In genomic region chr1:246577720-246578106, GRCh38 we compare ENCODE assay signal across 10 cellular contexts. TPM values are rescaled to one million over a fixed set of nuclear protein-coding genes. Genes with fewer than 3 reads are reported as not detected.
A peak's percentile ranks its signal among the peaks of the same experiment; 100 is the strongest.
DNase-seq lines count a peak whose midpoint lies in the region; ATAC-seq and TF ChIP-seq lines count a peak whose summit lies in the region.
"Had no signal": no experiment of that assay in that cellular context is flagged by ENCODE, and none has a peak within 500 bp of the region (broad histone marks: within the 10 kb centered on the region; RNA-seq: fewer than 3 reads in every experiment).

No MANE protein-coding gene starts in this region.

- H3K27ac Mint-ChIP-seq in CD8-positive, alpha-beta memory T cell, result peak overlapping the region in 7 of 8 donors; percentile 13 to 82 (median 46)
- peak overlapping the region; percentile 82 for H3K27ac Mint-ChIP-seq in activated naive CD8-positive, alpha-beta T cell treated with anti-CD3 and anti-CD28 coated beads for 36 hours
- H3K27ac Mint-ChIP-seq in natural killer cell, result peak overlapping the region; percentile 22 to 60

- H3K4me1 ChIP-seq in CD8-positive, alpha-beta memory T cell (ENCODE audit: insufficient read depth, low read length), result peaks cover 62% of the 10 kb centered on the region
- peaks cover 31% of the 10 kb centered on the region for H3K4me1 ChIP-seq in A673 (ENCODE audit: insufficient read depth, low read length, poor library complexity, severe bottlenecking)

- no peaks in the 10 kb centered on the region for H3K27me3 ChIP-seq in CD8-positive, alpha-beta memory T cell (ENCODE audit: insufficient read depth, low read length, poor library complexity, severe bottlenecking)
- H3K27me3 ChIP-seq in A673 (replicated peaks; ENCODE audit: insufficient read depth, low read depth, low read length, poor library complexity), result no peaks in the 10 kb centered on the region
- H3K27me3 ChIP-seq: neutrophil, Peyer's patch had no signal

- TF ChIP-seq CTCF in natural killer cell (IDR thresholded peaks at IDR 0.05), result no peak
- no peak for TF ChIP-seq CTCF in A673 (conservative IDR thresholded peaks at IDR 0.05; ENCODE audit: low read depth, low read length)

- BruUV-seq in A673 (replicated peaks; lab: Mats Ljungman, UMichigan), result no TSS peak

- H3K9me3 ChIP-seq in CD8-positive, alpha-beta memory T cell (ENCODE audit: low read length), result no peaks in the 10 kb centered on the region
- H3K9me3 ChIP-seq in A673 (ENCODE audit: low read depth, low read length, poor library complexity, severe bottlenecking), result no peaks in the 10 kb centered on the region
- H3K9me3 ChIP-seq: neutrophil, Peyer's patch had no signal

- H3K27ac ChIP-seq in CD8-positive, alpha-beta memory T cell (ENCODE audit: low read depth, low read length), result peak overlapping the region; percentile 72
- no peak overlapping the region for H3K27ac ChIP-seq in A673 (ENCODE audit: low read depth, low read length, poor library complexity, severe bottlenecking)
- H3K27ac ChIP-seq: neutrophil had no signal

- no peaks in the 10 kb centered on the region for H3K27me3 Mint-ChIP-seq in CD8-positive, alpha-beta memory T cell
- H3K27me3 Mint-ChIP-seq in activated naive CD8-positive, alpha-beta T cell treated with anti-CD3 and anti-CD28 coated beads for 36 hours, result no peaks in the 10 kb centered on the region
- no peaks in the 10 kb centered on the region for H3K27me3 Mint-ChIP-seq in natural killer cell (ENCODE audit: low read depth in 2 of 2)

- POLR2A ChIA-PET in CD8-positive, alpha-beta memory T cell (lab: Charles Lee), result no interaction called here
- POLR2A ChIA-PET in A673 (lab: Charles Lee; ENCODE audit: low non-redundant PET), result no interaction called here

- no peak for DNase-seq in CD8-positive, alpha-beta memory T cell
- peak; percentile 89 for DNase-seq in KG1 (lab: John Stamatoyannopoulos, UW)
- DNase-seq in activated naive CD8-positive, alpha-beta T cell treated with anti-CD3 and anti-CD28 coated beads for 36 hours, result no peak
- DNase-seq in natural killer cell, result no peak
- no peak for DNase-seq in A172 (ENCODE audit: low spot score)
- no peak for DNase-seq in NCI-H510A treated with DMSO at 0.1 percent for 48 hours (lab: John Stamatoyannopoulos, UW)
- DNase-seq in A673 (ENCODE audit: low spot score), result no peak
- DNase-seq: Peyer's patch had no signal

- intact Hi-C loops in natural killer cell (cut with micrococcal nuclease), result no loop called here
- intact Hi-C loops in A673 (cut with micrococcal nuclease; ENCODE audit: unreplicated experiment), result no loop called here

- peak overlapping the region; percentile 7 for H3K4me3 ChIP-seq in CD8-positive, alpha-beta memory T cell (ENCODE audit: low read length)
- H3K4me3 ChIP-seq in A673 (ENCODE audit: low read depth, low read length, poor library complexity, severe bottlenecking), result no peak overlapping the region
- H3K4me3 ChIP-seq: Peyer's patch had no signal

- H3K4me3 Mint-ChIP-seq in CD8-positive, alpha-beta memory T cell, result peak overlapping the region in 4 of 7 donors; percentile 3 to 66 (median 33)
- H3K4me3 Mint-ChIP-seq in activated naive CD8-positive, alpha-beta T cell treated with anti-CD3 and anti-CD28 coated beads for 36 hours, result peak overlapping the region; percentile 11
- H3K4me3 Mint-ChIP-seq in natural killer cell, result no peak overlapping the region

- ATAC-seq in natural killer cell (no peak), GM21737 (IDR thresholded peaks at IDR 0.05; ENCODE audit: unreplicated experiment) (no peak)

- peaks cover 7% of the 10 kb centered on the region for H3K36me3 ChIP-seq in CD8-positive, alpha-beta memory T cell (ENCODE audit: insufficient read depth, low read length)
- H3K36me3 ChIP-seq in A673 (ENCODE audit: insufficient read depth, low read length, poor library complexity, severe bottlenecking), result no peaks in the 10 kb centered on the region
- H3K36me3 ChIP-seq: neutrophil, Peyer's patch had no signal

- H3K9me3 Mint-ChIP-seq in CD8-positive, alpha-beta memory T cell, result no peaks in the 10 kb centered on the region
- H3K9me3 Mint-ChIP-seq in activated naive CD8-positive, alpha-beta T cell treated with anti-CD3 and anti-CD28 coated beads for 36 hours, result no peaks in the 10 kb centered on the region
- no peaks in the 10 kb centered on the region for H3K9me3 Mint-ChIP-seq in natural killer cell

- H3K36me3 Mint-ChIP-seq in CD8-positive, alpha-beta memory T cell, result peaks cover 5 to 38% (median 12%) of the 10 kb centered on the region in 3 donors
- peaks cover 23% of the 10 kb centered on the region for H3K36me3 Mint-ChIP-seq in activated naive CD8-positive, alpha-beta T cell treated with anti-CD3 and anti-CD28 coated beads for 36 hours
- H3K36me3 Mint-ChIP-seq in natural killer cell, result no peaks in the 10 kb centered on the region

- H3K4me1 Mint-ChIP-seq in CD8-positive, alpha-beta memory T cell, result peaks cover 58 to 84% (median 76%) of the 10 kb centered on the region in 3 donors
- H3K4me1 Mint-ChIP-seq in activated naive CD8-positive, alpha-beta T cell treated with anti-CD3 and anti-CD28 coated beads for 36 hours, result peaks cover 56% of the 10 kb centered on the region
- peaks cover 38 to 46% of the 10 kb centered on the region in 2 donors for H3K4me1 Mint-ChIP-seq in natural killer cell

- CTCF ChIA-PET in CD8-positive, alpha-beta memory T cell (lab: Charles Lee), result no interaction called here
- CTCF ChIA-PET in A673 (lab: Charles Lee), result no interaction called here

RNA-seq across cellular contexts. Expression of gene CNST, which starts 11.5 kb away (rescaled TPM):
- 10 to 100 TPM; 29.6 to 31.3 TPM for total RNA-seq in CD8-positive, alpha-beta memory T cell
- polyA plus RNA-seq in CD8-positive, alpha-beta memory T cell, result 39.4 TPM
- 10 to 100 TPM; 25.8 to 26.1 TPM for total RNA-seq in activated naive CD8-positive, alpha-beta T cell treated with anti-CD3 and anti-CD28 coated beads for 36 hours
- total RNA-seq in natural killer cell (10 to 100 TPM; 48.2 to 56.1 (median 49.7) TPM), A673 (2021) (21.0 and 25.0 TPM in 2 replicates)
- 19.2 and 23.0 TPM in 2 replicates for total RNA-seq in A172 (2014; rRNA removed; shearing (Covaris generic))

RNA-seq across cellular contexts. Expression of gene TFB2M, which starts 11.7 kb away (rescaled TPM):
- total RNA-seq in CD8-positive, alpha-beta memory T cell, result 10 to 100 TPM; 31.9 to 32.9 TPM
- 16.7 TPM for polyA plus RNA-seq in CD8-positive, alpha-beta memory T cell
- total RNA-seq in activated naive CD8-positive, alpha-beta T cell treated with anti-CD3 and anti-CD28 coated beads for 36 hours, result 10 to 100 TPM; 33.1 to 35.9 TPM
- total RNA-seq in natural killer cell (10 to 100 TPM; 13.4 to 15.1 (median 15.1) TPM), A673 (2021) (18.0 and 21.1 TPM in 2 replicates)
- total RNA-seq in A172 (2014; rRNA removed; shearing (Covaris generic)), result 37.8 and 40.1 TPM in 2 replicates
